1 cellular context compared by ENCODE assay signal in the genomic region with DNA sequence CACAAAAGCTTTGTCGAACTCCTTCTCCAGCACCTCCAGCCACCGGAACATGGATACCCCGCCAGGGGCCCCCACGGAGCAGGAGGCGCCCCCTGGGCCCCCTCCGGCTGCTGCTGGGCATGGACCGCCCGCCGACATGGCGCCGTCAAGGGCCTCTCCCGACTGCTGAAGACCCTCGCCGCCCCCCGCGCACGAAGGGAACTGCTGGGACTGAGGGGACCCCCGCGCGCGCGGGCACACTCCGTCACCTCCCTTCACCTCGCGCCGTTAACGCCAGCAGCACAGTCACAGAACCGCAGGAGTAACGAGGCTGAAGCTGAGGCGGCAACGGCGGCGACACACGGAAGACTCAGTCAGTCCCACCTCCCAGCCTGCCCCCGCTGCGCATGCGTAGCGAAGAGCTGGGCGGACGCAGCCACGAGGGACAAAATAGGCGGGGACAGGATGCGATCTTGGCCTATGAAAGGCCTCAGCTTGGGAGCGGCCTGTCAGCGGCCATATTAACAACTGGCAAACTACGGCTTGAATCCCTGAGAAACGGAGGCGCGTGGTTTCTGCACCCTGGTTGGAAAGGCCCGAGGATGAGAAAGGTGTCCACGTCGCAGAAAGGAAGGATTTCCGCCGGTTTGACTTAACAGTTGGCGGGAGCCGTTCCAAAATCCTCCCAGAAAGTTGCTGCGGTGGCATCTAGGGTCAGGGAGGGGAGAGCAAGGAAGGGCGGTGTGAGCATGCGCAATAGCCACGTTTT.
TF ChIP-seq lines count a peak whose summit lies in the region.

A gene (minus strand): TSS at position 361 of the 748 bp plus-strand sequence. CDS start 223 bp downstream, at position 138.

TF ChIP-seq in HepG2, 621 proteins besides CTCF, POLR2A, EP300 and RAD21 (continued from another document and continues in another):
- TF ChIP-seq, protein P1, sequence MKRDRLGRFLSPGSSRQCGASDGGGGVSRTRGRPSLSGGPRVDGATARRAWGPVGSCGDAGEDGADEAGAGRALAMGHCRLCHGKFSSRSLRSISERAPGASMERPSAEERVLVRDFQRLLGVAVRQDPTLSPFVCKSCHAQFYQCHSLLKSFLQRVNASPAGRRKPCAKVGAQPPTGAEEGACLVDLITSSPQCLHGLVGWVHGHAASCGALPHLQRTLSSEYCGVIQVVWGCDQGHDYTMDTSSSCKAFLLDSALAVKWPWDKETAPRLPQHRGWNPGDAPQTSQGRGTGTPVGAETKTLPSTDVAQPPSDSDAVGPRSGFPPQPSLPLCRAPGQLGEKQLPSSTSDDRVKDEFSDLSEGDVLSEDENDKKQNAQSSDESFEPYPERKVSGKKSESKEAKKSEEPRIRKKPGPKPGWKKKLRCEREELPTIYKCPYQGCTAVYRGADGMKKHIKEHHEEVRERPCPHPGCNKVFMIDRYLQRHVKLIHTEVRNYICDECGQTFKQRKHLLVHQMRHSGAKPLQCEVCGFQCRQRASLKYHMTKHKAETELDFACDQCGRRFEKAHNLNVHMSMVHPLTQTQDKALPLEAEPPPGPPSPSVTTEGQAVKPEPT (CRISPR knock-in tag; IDR thresholded peaks at IDR 0.05; ENCODE audit: low read depth), result peak; percentile 97
- peak; percentile 100 for TF ChIP-seq SALL2 (CRISPR knock-in tag; IDR thresholded peaks at IDR 0.05)
- TF ChIP-seq, protein P2, sequence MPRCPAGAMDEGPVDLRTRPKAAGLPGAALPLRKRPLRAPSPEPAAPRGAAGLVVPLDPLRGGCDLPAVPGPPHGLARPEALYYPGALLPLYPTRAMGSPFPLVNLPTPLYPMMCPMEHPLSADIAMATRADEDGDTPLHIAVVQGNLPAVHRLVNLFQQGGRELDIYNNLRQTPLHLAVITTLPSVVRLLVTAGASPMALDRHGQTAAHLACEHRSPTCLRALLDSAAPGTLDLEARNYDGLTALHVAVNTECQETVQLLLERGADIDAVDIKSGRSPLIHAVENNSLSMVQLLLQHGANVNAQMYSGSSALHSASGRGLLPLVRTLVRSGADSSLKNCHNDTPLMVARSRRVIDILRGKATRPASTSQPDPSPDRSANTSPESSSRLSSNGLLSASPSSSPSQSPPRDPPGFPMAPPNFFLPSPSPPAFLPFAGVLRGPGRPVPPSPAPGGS (CRISPR knock-in tag; IDR thresholded peaks at IDR 0.05), result peak; percentile 97; the same call in 1 of the 2 replicates
- TF ChIP-seq, protein P3, sequence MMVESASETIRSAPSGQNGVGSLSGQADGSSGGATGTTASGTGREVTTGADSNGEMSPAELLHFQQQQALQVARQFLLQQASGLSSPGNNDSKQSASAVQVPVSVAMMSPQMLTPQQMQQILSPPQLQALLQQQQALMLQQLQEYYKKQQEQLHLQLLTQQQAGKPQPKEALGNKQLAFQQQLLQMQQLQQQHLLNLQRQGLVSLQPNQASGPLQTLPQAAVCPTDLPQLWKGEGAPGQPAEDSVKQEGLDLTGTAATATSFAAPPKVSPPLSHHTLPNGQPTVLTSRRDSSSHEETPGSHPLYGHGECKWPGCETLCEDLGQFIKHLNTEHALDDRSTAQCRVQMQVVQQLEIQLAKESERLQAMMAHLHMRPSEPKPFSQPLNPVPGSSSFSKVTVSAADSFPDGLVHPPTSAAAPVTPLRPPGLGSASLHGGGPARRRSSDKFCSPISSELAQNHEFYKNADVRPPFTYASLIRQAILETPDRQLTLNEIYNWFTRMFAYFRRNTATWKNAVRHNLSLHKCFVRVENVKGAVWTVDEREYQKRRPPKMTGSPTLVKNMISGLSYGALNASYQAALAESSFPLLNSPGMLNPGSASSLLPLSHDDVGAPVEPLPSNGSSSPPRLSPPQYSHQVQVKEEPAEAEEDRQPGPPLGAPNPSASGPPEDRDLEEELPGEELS (CRISPR knock-in tag; IDR thresholded peaks at IDR 0.05), result peak; percentile 58
- TF ChIP-seq ZIK1 (CRISPR knock-in tag; IDR thresholded peaks at IDR 0.05; ENCODE audit: borderline replicate concordance, low read depth), result no peak; the same call in 1 of the 2 replicates
- TF ChIP-seq, protein P4, sequence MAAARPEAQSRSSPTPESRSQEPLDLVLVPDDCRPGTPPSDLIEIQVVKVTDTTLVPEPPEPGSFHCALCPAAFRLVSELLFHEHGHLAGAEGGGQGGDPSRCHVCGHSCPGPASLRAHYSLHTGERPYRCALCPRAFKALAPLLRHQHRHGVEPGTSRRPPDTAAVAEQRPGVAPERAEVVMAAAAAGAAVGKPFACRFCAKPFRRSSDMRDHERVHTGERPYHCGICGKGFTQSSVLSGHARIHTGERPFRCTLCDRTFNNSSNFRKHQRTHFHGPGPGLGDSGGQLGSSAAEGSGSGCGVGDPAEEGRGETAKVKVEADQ (CRISPR knock-in tag; IDR thresholded peaks at IDR 0.05; ENCODE audit: borderline replicate concordance), result no peak; the same call in none of the 2 replicates
- TF ChIP-seq ISX (CRISPR knock-in tag; conservative IDR thresholded peaks at IDR 0.05), result peak; percentile 98
- TF ChIP-seq ATF7 (IDR thresholded peaks at IDR 0.05), result no peak
- peak; percentile 70; the same call in 1 of the 2 replicates for TF ChIP-seq ATF7 (CRISPR knock-in tag; IDR thresholded peaks at IDR 0.05)
- TF ChIP-seq NFRKB (IDR thresholded peaks at IDR 0.05), result peak; percentile 79; the same call in 1 of the 2 replicates
- TF ChIP-seq KAT7 (CRISPR knock-in tag; IDR thresholded peaks at IDR 0.05; ENCODE audit: borderline replicate concordance), result peak; percentile 81; the same call in 1 of the 2 replicates
- TF ChIP-seq GATAD2A (CRISPR knock-in tag; IDR thresholded peaks at IDR 0.05), result peak; percentile 57; the same call in 1 of the 2 replicates
- TF ChIP-seq MEIS1 (CRISPR knock-in tag; IDR thresholded peaks at IDR 0.05; ENCODE audit: borderline replicate concordance), result peak; percentile 92; the same call in 1 of the 2 replicates
- TF ChIP-seq, protein P5, sequence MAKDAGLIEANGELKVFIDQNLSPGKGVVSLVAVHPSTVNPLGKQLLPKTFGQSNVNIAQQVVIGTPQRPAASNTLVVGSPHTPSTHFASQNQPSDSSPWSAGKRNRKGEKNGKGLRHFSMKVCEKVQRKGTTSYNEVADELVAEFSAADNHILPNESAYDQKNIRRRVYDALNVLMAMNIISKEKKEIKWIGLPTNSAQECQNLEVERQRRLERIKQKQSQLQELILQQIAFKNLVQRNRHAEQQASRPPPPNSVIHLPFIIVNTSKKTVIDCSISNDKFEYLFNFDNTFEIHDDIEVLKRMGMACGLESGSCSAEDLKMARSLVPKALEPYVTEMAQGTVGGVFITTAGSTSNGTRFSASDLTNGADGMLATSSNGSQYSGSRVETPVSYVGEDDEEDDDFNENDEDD (CRISPR knock-in tag; IDR thresholded peaks at IDR 0.05; ENCODE audit: borderline replicate concordance), result peak; percentile 88
- peak; percentile 97 for TF ChIP-seq IRX3 (CRISPR knock-in tag; IDR thresholded peaks at IDR 0.05; ENCODE audit: borderline replicate concordance, low read depth)
- TF ChIP-seq ISL2 (CRISPR knock-in tag; IDR thresholded peaks at IDR 0.05), result peak; percentile 91
- TF ChIP-seq, protein P6, sequence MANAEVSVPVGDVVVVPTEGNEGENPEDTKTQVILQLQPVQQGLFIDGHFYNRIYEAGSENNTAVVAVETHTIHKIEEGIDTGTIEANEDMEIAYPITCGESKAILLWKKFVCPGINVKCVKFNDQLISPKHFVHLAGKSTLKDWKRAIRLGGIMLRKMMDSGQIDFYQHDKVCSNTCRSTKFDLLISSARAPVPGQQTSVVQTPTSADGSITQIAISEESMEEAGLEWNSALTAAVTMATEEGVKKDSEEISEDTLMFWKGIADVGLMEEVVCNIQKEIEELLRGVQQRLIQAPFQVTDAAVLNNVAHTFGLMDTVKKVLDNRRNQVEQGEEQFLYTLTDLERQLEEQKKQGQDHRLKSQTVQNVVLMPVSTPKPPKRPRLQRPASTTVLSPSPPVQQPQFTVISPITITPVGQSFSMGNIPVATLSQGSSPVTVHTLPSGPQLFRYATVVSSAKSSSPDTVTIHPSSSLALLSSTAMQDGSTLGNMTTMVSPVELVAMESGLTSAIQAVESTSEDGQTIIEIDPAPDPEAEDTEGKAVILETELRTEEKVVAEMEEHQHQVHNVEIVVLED (CRISPR knock-in tag; IDR thresholded peaks at IDR 0.05; ENCODE audit: borderline replicate concordance), result peak; percentile 87
- peak; percentile 90 for TF ChIP-seq ZNF747 (CRISPR knock-in tag; IDR thresholded peaks at IDR 0.05; ENCODE audit: borderline replicate concordance)
- peak; percentile 98 for TF ChIP-seq CENPT (CRISPR knock-in tag; IDR thresholded peaks at IDR 0.05; ENCODE audit: low read depth)
- peak; percentile 99 for TF ChIP-seq ZMAT3 (CRISPR knock-in tag; conservative IDR thresholded peaks at IDR 0.05)
- TF ChIP-seq ZNF737 (CRISPR knock-in tag; IDR thresholded peaks at IDR 0.05; ENCODE audit: borderline replicate concordance), result peak; percentile 74; the same call in 1 of the 2 replicates
- peak; percentile 97 for TF ChIP-seq ZNF670 (CRISPR knock-in tag; IDR thresholded peaks at IDR 0.05; ENCODE audit: borderline replicate concordance)
- TF ChIP-seq STAG1 (CRISPR knock-in tag; IDR thresholded peaks at IDR 0.05), result no peak; the same call in 1 of the 2 replicates
- peak; percentile 95 for TF ChIP-seq ZNF772 (CRISPR knock-in tag; IDR thresholded peaks at IDR 0.05)
- peak; percentile 52; the same call in 1 of the 2 replicates for TF ChIP-seq ZNF260 (CRISPR knock-in tag; IDR thresholded peaks at IDR 0.05; ENCODE audit: borderline replicate concordance, low read depth)
- no peak for TF ChIP-seq MBD4 (IDR thresholded peaks at IDR 0.05; ENCODE audit: borderline replicate concordance, low read length)
- TF ChIP-seq ZBTB7B (CRISPR knock-in tag; IDR thresholded peaks at IDR 0.05), result peak; percentile 99
- 0 out of 2 replicates have a peak, but pooled peaks have one; percentile 61 for TF ChIP-seq ZNF44 (CRISPR knock-in tag; IDR thresholded peaks at IDR 0.05)
- TF ChIP-seq, protein P7, sequence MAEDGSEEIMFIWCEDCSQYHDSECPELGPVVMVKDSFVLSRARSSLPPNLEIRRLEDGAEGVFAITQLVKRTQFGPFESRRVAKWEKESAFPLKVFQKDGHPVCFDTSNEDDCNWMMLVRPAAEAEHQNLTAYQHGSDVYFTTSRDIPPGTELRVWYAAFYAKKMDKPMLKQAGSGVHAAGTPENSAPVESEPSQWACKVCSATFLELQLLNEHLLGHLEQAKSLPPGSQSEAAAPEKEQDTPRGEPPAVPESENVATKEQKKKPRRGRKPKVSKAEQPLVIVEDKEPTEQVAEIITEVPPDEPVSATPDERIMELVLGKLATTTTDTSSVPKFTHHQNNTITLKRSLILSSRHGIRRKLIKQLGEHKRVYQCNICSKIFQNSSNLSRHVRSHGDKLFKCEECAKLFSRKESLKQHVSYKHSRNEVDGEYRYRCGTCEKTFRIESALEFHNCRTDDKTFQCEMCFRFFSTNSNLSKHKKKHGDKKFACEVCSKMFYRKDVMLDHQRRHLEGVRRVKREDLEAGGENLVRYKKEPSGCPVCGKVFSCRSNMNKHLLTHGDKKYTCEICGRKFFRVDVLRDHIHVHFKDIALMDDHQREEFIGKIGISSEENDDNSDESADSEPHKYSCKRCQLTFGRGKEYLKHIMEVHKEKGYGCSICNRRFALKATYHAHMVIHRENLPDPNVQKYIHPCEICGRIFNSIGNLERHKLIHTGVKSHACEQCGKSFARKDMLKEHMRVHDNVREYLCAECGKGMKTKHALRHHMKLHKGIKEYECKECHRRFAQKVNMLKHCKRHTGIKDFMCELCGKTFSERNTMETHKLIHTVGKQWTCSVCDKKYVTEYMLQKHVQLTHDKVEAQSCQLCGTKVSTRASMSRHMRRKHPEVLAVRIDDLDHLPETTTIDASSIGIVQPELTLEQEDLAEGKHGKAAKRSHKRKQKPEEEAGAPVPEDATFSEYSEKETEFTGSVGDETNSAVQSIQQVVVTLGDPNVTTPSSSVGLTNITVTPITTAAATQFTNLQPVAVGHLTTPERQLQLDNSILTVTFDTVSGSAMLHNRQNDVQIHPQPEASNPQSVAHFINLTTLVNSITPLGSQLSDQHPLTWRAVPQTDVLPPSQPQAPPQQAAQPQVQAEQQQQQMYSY (CRISPR knock-in tag; IDR thresholded peaks at IDR 0.05), result peak; percentile 82
- peak; percentile 89 for TF ChIP-seq MIER3 (CRISPR knock-in tag; IDR thresholded peaks at IDR 0.05; ENCODE audit: borderline replicate concordance)
- 0 out of 2 replicates have a peak, but pooled peaks have one; percentile 38 for TF ChIP-seq ZNF326 (CRISPR knock-in tag; IDR thresholded peaks at IDR 0.05; ENCODE audit: borderline replicate concordance)
- TF ChIP-seq YY1 (IDR thresholded peaks at IDR 0.05; ENCODE audit: insufficient read depth, insufficient replicate concordance, low read depth, low read length), result peak; percentile 98
- peak; percentile 80 for TF ChIP-seq ZNF446 (CRISPR knock-in tag; IDR thresholded peaks at IDR 0.05)
- no peak for TF ChIP-seq U2AF2 (IDR thresholded peaks at IDR 0.05; ENCODE audit: low read depth, low read length)
- TF ChIP-seq TBL1XR1 (IDR thresholded peaks at IDR 0.05; ENCODE audit: borderline replicate concordance, low read length, partially characterized antibody), result no peak
- TF ChIP-seq, protein P8, sequence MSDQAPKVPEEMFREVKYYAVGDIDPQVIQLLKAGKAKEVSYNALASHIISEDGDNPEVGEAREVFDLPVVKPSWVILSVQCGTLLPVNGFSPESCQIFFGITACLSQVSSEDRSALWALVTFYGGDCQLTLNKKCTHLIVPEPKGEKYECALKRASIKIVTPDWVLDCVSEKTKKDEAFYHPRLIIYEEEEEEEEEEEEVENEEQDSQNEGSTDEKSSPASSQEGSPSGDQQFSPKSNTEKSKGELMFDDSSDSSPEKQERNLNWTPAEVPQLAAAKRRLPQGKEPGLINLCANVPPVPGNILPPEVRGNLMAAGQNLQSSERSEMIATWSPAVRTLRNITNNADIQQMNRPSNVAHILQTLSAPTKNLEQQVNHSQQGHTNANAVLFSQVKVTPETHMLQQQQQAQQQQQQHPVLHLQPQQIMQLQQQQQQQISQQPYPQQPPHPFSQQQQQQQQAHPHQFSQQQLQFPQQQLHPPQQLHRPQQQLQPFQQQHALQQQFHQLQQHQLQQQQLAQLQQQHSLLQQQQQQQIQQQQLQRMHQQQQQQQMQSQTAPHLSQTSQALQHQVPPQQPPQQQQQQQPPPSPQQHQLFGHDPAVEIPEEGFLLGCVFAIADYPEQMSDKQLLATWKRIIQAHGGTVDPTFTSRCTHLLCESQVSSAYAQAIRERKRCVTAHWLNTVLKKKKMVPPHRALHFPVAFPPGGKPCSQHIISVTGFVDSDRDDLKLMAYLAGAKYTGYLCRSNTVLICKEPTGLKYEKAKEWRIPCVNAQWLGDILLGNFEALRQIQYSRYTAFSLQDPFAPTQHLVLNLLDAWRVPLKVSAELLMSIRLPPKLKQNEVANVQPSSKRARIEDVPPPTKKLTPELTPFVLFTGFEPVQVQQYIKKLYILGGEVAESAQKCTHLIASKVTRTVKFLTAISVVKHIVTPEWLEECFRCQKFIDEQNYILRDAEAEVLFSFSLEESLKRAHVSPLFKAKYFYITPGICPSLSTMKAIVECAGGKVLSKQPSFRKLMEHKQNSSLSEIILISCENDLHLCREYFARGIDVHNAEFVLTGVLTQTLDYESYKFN (CRISPR knock-in tag; conservative IDR thresholded peaks at IDR 0.05), result peak; percentile 81
- TF ChIP-seq, protein P9, sequence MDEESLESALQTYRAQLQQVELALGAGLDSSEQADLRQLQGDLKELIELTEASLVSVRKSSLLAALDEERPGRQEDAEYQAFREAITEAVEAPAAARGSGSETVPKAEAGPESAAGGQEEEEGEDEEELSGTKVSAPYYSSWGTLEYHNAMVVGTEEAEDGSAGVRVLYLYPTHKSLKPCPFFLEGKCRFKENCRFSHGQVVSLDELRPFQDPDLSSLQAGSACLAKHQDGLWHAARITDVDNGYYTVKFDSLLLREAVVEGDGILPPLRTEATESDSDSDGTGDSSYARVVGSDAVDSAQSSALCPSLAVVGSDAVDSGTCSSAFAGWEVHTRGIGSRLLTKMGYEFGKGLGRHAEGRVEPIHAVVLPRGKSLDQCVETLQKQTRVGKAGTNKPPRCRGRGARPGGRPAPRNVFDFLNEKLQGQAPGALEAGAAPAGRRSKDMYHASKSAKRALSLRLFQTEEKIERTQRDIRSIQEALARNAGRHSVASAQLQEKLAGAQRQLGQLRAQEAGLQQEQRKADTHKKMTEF (CRISPR knock-in tag; IDR thresholded peaks at IDR 0.05), result peak; percentile 98
- peak; percentile 91 for TF ChIP-seq ZC3H13 (CRISPR knock-in tag; IDR thresholded peaks at IDR 0.05)
